In genomic region chr7:81957517-81957916, GRCh38 we compare ENCODE assay signal across 20 cellular contexts.
"Had no signal": no experiment of that assay in that cellular context is flagged by ENCODE, and none has a peak within 500 bp of the region (broad histone marks: within the 10 kb centered on the region; RNA-seq: fewer than 3 reads in every experiment).

No MANE protein-coding gene starts in this region.

- ATAC-seq: activated CD8-positive, alpha-beta T cell treated with anti-CD3 and anti-CD28 coated beads for 36 hours; activated naive CD8-positive, alpha-beta T cell treated with anti-CD3 and anti-CD28 coated beads, Interleukin-2, amount 50 U/mL, for 24 hours; natural killer cell treated with Interleukin-12 subunit alpha and Interleukin-12 subunit beta and Interleukin-15 and Interleukin-18, amount 100 ng/mL, for 72 hours had no signal

- H3K79me2 ChIP-seq: parathyroid adenoma had no signal

- H3K9me3 ChIP-seq: suprapubic skin, transverse colon, uterus had no signal

- H3K9ac ChIP-seq: parathyroid adenoma had no signal

- H3K4me1 ChIP-seq: parathyroid adenoma, suprapubic skin, transverse colon, uterus had no signal

- H3K27ac ChIP-seq: brain microvascular endothelial cell, parathyroid adenoma, skin epidermis, suprapubic skin, transverse colon, uterus had no signal

- H2AFZ ChIP-seq: parathyroid adenoma had no signal

- H3K4me3 ChIP-seq: skin epidermis, suprapubic skin, transverse colon, uterus had no signal

- H3K36me3 ChIP-seq: brain microvascular endothelial cell, suprapubic skin, transverse colon, uterus had no signal

- DNase-seq: activated CD4-positive, alpha-beta T cell treated with anti-CD3 and anti-CD28 coated beads, Interleukin-2, amount 10 ng/mL, durations not matched to agents 24 days and 14 days; activated CD8-positive, alpha-beta T cell treated with anti-CD3 and anti-CD28 coated beads for 36 hours; activated naive CD4-positive, alpha-beta T cell treated with anti-CD3 and anti-CD28 coated beads for 36 hours; activated naive CD8-positive, alpha-beta T cell treated with anti-CD3 and anti-CD28 coated beads, Interleukin-2, amount 50 U/mL, for 24 hours; activated T-cell treated with anti-CD3 and anti-CD28 coated beads, Interleukin-2, amount 50 U/mL, for 24 hours; anterior cingulate cortex; brain microvascular endothelial cell; effector CD4-positive, alpha-beta T cell; immature natural killer cell; kidney glomerular epithelial cell; stimulated activated CD4-positive, alpha-beta T cell treated with anti-CD3 and anti-CD28 coated beads, Interleukin-15, amount 100 ng/mL, for 24 hours; stimulated activated CD4-positive, alpha-beta T cell treated with anti-CD3 and anti-CD28 coated beads, Interleukin-2, amount 100 ng/mL, for 48 hours; T-helper 1 cell; T1000; transverse colon; uterus had no signal

- H3K27me3 ChIP-seq: brain microvascular endothelial cell, suprapubic skin, transverse colon, uterus had no signal
